Comparison of ENCODE assay signal across 7 cellular contexts in genomic region chr16:84970447-84971127, GRCh38. TPM values are rescaled to one million over a fixed set of nuclear protein-coding genes. Genes with fewer than 3 reads are reported as not detected.
DNase-seq lines count a peak whose midpoint lies in the region; ATAC-seq, FAIRE-seq and TF ChIP-seq lines count a peak whose summit lies in the region.

No MANE protein-coding gene starts in this region.

- H2AFZ ChIP-seq in neural cell (ENCODE audit: low read depth, low read length), result no peak overlapping the region

- FAIRE-seq in RCC 7860 (lab: Jason Lieb, UNC), result no peak

- no peak overlapping the region for H3K9ac ChIP-seq in neural cell (ENCODE audit: low read length)

- H3K27me3 Mint-ChIP-seq in stimulated activated naive CD8-positive, alpha-beta T cell treated with anti-CD3 and anti-CD28 coated beads, Interleukin-15, amount 100 ng/mL, for 72 hours, result no peaks in the 10 kb centered on the region

- H3K4me3 ChIP-seq in neural cell (ENCODE audit: low read length), result no peak overlapping the region

- no peaks in the 10 kb centered on the region for H3K27me3 ChIP-seq in neural cell (ENCODE audit: insufficient read depth, low read depth, low read length)

- no peaks in the 10 kb centered on the region for H4K20me1 ChIP-seq in neural cell (ENCODE audit: insufficient read depth)

- peak; percentile 93 for TF ChIP-seq RAD21 in neural cell (conservative IDR thresholded peaks at IDR 0.05)

- peak; percentile 86 for TF ChIP-seq CTCF in GM13976 (IDR thresholded peaks at IDR 0.05; ENCODE audit: borderline replicate concordance, control extremely low read depth, extremely low read depth, insufficient read depth, missing control alignments)
- TF ChIP-seq CTCF in neural cell (IDR thresholded peaks at IDR 0.05; ENCODE audit: poor library complexity, severe bottlenecking), result peak; percentile 95

- H3K4me1 Mint-ChIP-seq in stimulated activated naive CD8-positive, alpha-beta T cell treated with anti-CD3 and anti-CD28 coated beads, Interleukin-15, amount 100 ng/mL, for 72 hours, result peaks cover 6% of the 10 kb centered on the region

- H3K4me2 ChIP-seq in neural cell (ENCODE audit: low read length), result no peak overlapping the region

- no peaks in the 10 kb centered on the region for H3K79me2 ChIP-seq in neural cell (replicated peaks; ENCODE audit: insufficient read depth, low read length)

- H3K4me3 Mint-ChIP-seq in stimulated activated naive CD8-positive, alpha-beta T cell treated with anti-CD3 and anti-CD28 coated beads, Interleukin-15, amount 100 ng/mL, for 72 hours, result no peak overlapping the region

- no peak for TF ChIP-seq EP300 in neural cell (conservative IDR thresholded peaks at IDR 0.05; ENCODE audit: poor library complexity, severe bottlenecking)

- DNase-seq in GM13976 (ENCODE audit: low spot score), result peak; percentile 88
- peak; percentile 91 for DNase-seq in HuH-7.5 (ENCODE audit: low spot score)
- peak; percentile 54 for DNase-seq in RCC 7860 (ENCODE audit: low spot score)
- peak; percentile 66 for DNase-seq in activated T-helper 1 cell treated with Interleukin-2 at 50 U/mL for 16 hours (ENCODE audit: low read depth)
- DNase-seq in fibroblast of peridontal ligament (ENCODE audit: extremely low read depth), result peak; percentile 68
- peak; percentile 71 to 73 for DNase-seq in stimulated activated naive CD8-positive, alpha-beta T cell treated with anti-CD3 and anti-CD28 coated beads, Interleukin-15, amount 100 ng/mL, for 72 hours

- H3F3A ChIP-seq in neural cell (ENCODE audit: insufficient read depth, low read length, poor library complexity, severe bottlenecking), result no peaks in the 10 kb centered on the region

- no peaks in the 10 kb centered on the region for H3K9me2 ChIP-seq in neural cell (ENCODE audit: insufficient read depth, low read length)

- H3K27ac Mint-ChIP-seq in stimulated activated naive CD8-positive, alpha-beta T cell treated with anti-CD3 and anti-CD28 coated beads, Interleukin-15, amount 100 ng/mL, for 72 hours, result no peak overlapping the region

- peak; percentile 97 for ATAC-seq in stimulated activated naive CD8-positive, alpha-beta T cell treated with anti-CD3 and anti-CD28 coated beads, Interleukin-15, amount 100 ng/mL, for 72 hours

- no peaks in the 10 kb centered on the region for H3K36me3 ChIP-seq in neural cell (ENCODE audit: insufficient read depth, low read length)

- H3K9me3 ChIP-seq in neural cell (ENCODE audit: low read length), result no peaks in the 10 kb centered on the region

- in situ Hi-C loops in GM13976 (cut with MboI; ENCODE audit: low sequenced_read_pairs, unreplicated experiment), result loop anchor here (25.0 kb wide), 2 partner anchors 333 to 458 kb away; partner anchors contain the start of genes KLHL36 and MEAK7

- H3K9me3 Mint-ChIP-seq in stimulated activated naive CD8-positive, alpha-beta T cell treated with anti-CD3 and anti-CD28 coated beads, Interleukin-15, amount 100 ng/mL, for 72 hours, result peaks cover 6 to 7% of the 10 kb centered on the region in 2 donors

- H3K27ac ChIP-seq in neural cell (ENCODE audit: low read length), result no peak overlapping the region

TF ChIP-seq in neural cell, 6 proteins besides CTCF, POLR2A, EP300 and RAD21:
- TF ChIP-seq SMC3 (conservative IDR thresholded peaks at IDR 0.05; ENCODE audit: poor library complexity) (peak; percentile 96), MXI1 (conservative IDR thresholded peaks at IDR 0.05; ENCODE audit: poor library complexity, severe bottlenecking) (no peak)

RNA-seq across cellular contexts. Expression of gene ZDHHC7, which starts 40.7 kb away (rescaled TPM):
- polyA plus RNA-seq in neural cell, result 33.8 and 34.1 TPM in 2 replicates
- 25.5 and 29.7 TPM in 2 replicates for polyA minus RNA-seq in neural cell

RNA-seq across cellular contexts. Expression of gene KIAA0513, which starts 57.0 kb away (rescaled TPM):
- 18.9 and 24.9 TPM in 2 replicates for polyA plus RNA-seq in neural cell
- 39.2 and 50.4 TPM in 2 replicates for polyA minus RNA-seq in neural cell
